Comparison of ENCODE assay signal across 8 cellular contexts in genomic region chr3:15206662-15207576, GRCh38.
DNase-seq lines count a peak whose midpoint lies in the region; ATAC-seq and TF ChIP-seq lines count a peak whose summit lies in the region.

No MANE protein-coding gene starts in this region.

- DNase-seq in HL-60 (ENCODE audit: low read depth in 1 of 2, low spot score in 1 of 2) (peak; percentile 25 to 46), foreskin fibroblast (peak; percentile 20 to 58), NCI-H748 (lab: John Stamatoyannopoulos, UW; ENCODE audit: unreplicated experiment) (no peak), NCI-H2171 treated with DMSO at 0.1 percent for 48 hours (lab: John Stamatoyannopoulos, UW) (no peak), SHP77 treated with DMSO at 0.1 percent for 48 hours (lab: John Stamatoyannopoulos, UW) (no peak)
- DNase-seq in activated T-cell treated with anti-CD3 and anti-CD28 coated beads, Interleukin-2, amount 50 U/mL, for 24 hours: peak; percentile 48

- no peaks in the 10 kb centered on the region for H3K36me3 ChIP-seq in neutrophil

- no peaks in the 10 kb centered on the region for H3K9me3 ChIP-seq in neutrophil

- no peaks in the 10 kb centered on the region for H3K27me3 ChIP-seq in HL-60 (ENCODE audit: insufficient read depth, poor library complexity, severe bottlenecking)
- H3K27me3 ChIP-seq in neutrophil: no peaks in the 10 kb centered on the region

- H3K4me1 ChIP-seq in neutrophil (ENCODE audit: control insufficient read depth in 1 of 2, insufficient read depth in 1 of 2, low read depth in 1 of 2, low read length in 1 of 2): peaks cover 22 to 24% of the 10 kb centered on the region in 2 experiments

- H3K9me3 Mint-ChIP-seq in activated T-cell treated with anti-CD3 and anti-CD28 coated beads, Interleukin-2, amount 50 U/mL, for 24 hours: no peaks in the 10 kb centered on the region

- peak; percentile 32 for ATAC-seq in GM18861 (IDR thresholded peaks at IDR 0.05; ENCODE audit: unreplicated experiment)

- TF ChIP-seq CTCF in HL-60 (IDR thresholded peaks at IDR 0.05; ENCODE audit: insufficient read depth, low read length): no peak
- TF ChIP-seq CTCF in foreskin fibroblast (IDR thresholded peaks at IDR 0.05; ENCODE audit: low read depth, low read length): no peak
- no peak for TF ChIP-seq CTCF in neutrophil (IDR thresholded peaks at IDR 0.05)

- H3K4me1 Mint-ChIP-seq in activated T-cell treated with anti-CD3 and anti-CD28 coated beads, Interleukin-2, amount 50 U/mL, for 24 hours (ENCODE audit: low read depth): peaks cover 29% of the 10 kb centered on the region

- H3K27ac Mint-ChIP-seq in activated T-cell treated with anti-CD3 and anti-CD28 coated beads, Interleukin-2, amount 50 U/mL, for 24 hours: peak overlapping the region; percentile 77

- H3K4me3 Mint-ChIP-seq in activated T-cell treated with anti-CD3 and anti-CD28 coated beads, Interleukin-2, amount 50 U/mL, for 24 hours: peak overlapping the region; percentile 81

- H3K27me3 Mint-ChIP-seq in activated T-cell treated with anti-CD3 and anti-CD28 coated beads, Interleukin-2, amount 50 U/mL, for 24 hours: no peaks in the 10 kb centered on the region

- peaks cover 37% of the 10 kb centered on the region for H3K36me3 Mint-ChIP-seq in activated T-cell treated with anti-CD3 and anti-CD28 coated beads, Interleukin-2, amount 50 U/mL, for 24 hours (ENCODE audit: low read depth)

- H3K27ac ChIP-seq in HL-60 (replicated peaks): peak overlapping the region; percentile 90
- H3K27ac ChIP-seq in neutrophil: peak overlapping the region; percentile 95

- peak overlapping the region; percentile 93 for H3K4me3 ChIP-seq in HL-60 (replicated peaks; ENCODE audit: insufficient read depth, low read length)
- H3K4me3 ChIP-seq in foreskin fibroblast (ENCODE audit: low read depth in 1 of 2, low read length in 2 of 2): peak overlapping the region; percentile 92 to 96
- H3K4me3 ChIP-seq in neutrophil (ENCODE audit: low read depth in 1 of 2, low read length in 1 of 2): peak overlapping the region; percentile 83 to 91

Comparison
In these comparisons a context has a peak if more than half of its experiments do, and no peak if none do; other contexts are left out.
1. DNase-seq: peak in HL-60 (2 of 2), activated T-cell treated with anti-CD3 and anti-CD28 coated beads, Interleukin-2, amount 50 U/mL, for 24 hours (single experiment) and foreskin fibroblast (2 of 2); none in NCI-H748 (single experiment), NCI-H2171 treated with DMSO at 0.1 percent for 48 hours (single experiment) and SHP77 treated with DMSO at 0.1 percent for 48 hours (single experiment).
2. Peak in every context shown above with its lines, with median percentiles within 50 percentile points of each other: H3K4me3 ChIP-seq.